ENCODE assay signal across 27 cellular contexts in genomic region chr20:57951549-57951948, GRCh38.
A peak's percentile ranks its signal among the peaks of the same experiment; 100 is the strongest.
DNase-seq lines count a peak whose midpoint lies in the region; ATAC-seq, FAIRE-seq and TF ChIP-seq lines count a peak whose summit lies in the region.
"Had no signal": no experiment of that assay in that cellular context is flagged by ENCODE, and none has a peak within 500 bp of the region (broad histone marks: within the 10 kb centered on the region; RNA-seq: fewer than 3 reads in every experiment).

No MANE protein-coding gene starts in this region.

- POLR2A ChIA-PET in naive thymus-derived CD4-positive, alpha-beta T cell (lab: Charles Lee), result interaction anchor here (0.6 kb wide), 1 partner anchor 49 kb away, joined by 3 read pairs; no protein-coding TSS in a partner anchor

- peak; percentile 49 for FAIRE-seq in HTR-8/SVneo (lab: Jason Lieb, UNC)
- FAIRE-seq: A204.1, GM12878, GM12892, GM18507 had no signal

- no peak for ATAC-seq in naive thymus-derived CD4-positive, alpha-beta T cell
- no peak for ATAC-seq in gastroesophageal sphincter
- ATAC-seq: GM12878 had no signal

- DNase-seq in HTR-8/SVneo (ENCODE audit: insufficient read length, low spot score), result no peak
- DNase-seq in chondrocyte (ENCODE audit: low spot score), result peak; percentile 49
- DNase-seq in MV-4-11 (lab: John Stamatoyannopoulos, UW), result no peak
- no peak for DNase-seq in naive thymus-derived CD4-positive, alpha-beta T cell
- DNase-seq: 8988T; ACHN; BE2C; C1 segment of cervical spinal cord; CD4-positive, alpha-beta memory T cell; CD4-positive, CD25-positive, alpha-beta regulatory T cell; CD8-positive, alpha-beta memory T cell; COR-L47; DMS 273 treated with DMSO at 0.1 percent for 48 hours; DMS153; DMS53; DMS79; DND-41; EL; GDM1 had no signal

- H3K27ac Mint-ChIP-seq in chondrocyte (ENCODE audit: unreplicated experiment) (no peak overlapping the region), nephron (peak overlapping the region in 2 of 3 experiments; percentile 25 to 49)
- H3K27ac Mint-ChIP-seq in naive thymus-derived CD4-positive, alpha-beta T cell, result no peak overlapping the region
- H3K27ac Mint-ChIP-seq: CD4-positive, alpha-beta memory T cell; CD4-positive, CD25-positive, alpha-beta regulatory T cell; CD8-positive, alpha-beta memory T cell had no signal

- no peak overlapping the region for H3K27ac ChIP-seq in naive thymus-derived CD4-positive, alpha-beta T cell (ENCODE audit: low read depth, low read length)
- no peak overlapping the region for H3K27ac ChIP-seq in gastroesophageal sphincter
- H3K27ac ChIP-seq: BLaER1 had no signal

- no peak for TF ChIP-seq CTCF in chondrocyte (IDR thresholded peaks at IDR 0.05)
- no peak for TF ChIP-seq CTCF in nephron (IDR thresholded peaks at IDR 0.05; ENCODE audit: unreplicated experiment in 3 of 3)
- TF ChIP-seq CTCF in gastroesophageal sphincter (IDR thresholded peaks at IDR 0.05), result no peak

- no peak overlapping the region for H3K4me3 ChIP-seq in naive thymus-derived CD4-positive, alpha-beta T cell (ENCODE audit: low read length)
- H3K4me3 ChIP-seq in gastroesophageal sphincter, result no peak overlapping the region
- H3K4me3 ChIP-seq: BLaER1, GM12878 had no signal

- H3K4me1 Mint-ChIP-seq in chondrocyte (ENCODE audit: low read depth) (peaks cover 61% of the 10 kb centered on the region), nephron (peaks cover 42% of the 10 kb centered on the region)
- H3K4me1 Mint-ChIP-seq in naive thymus-derived CD4-positive, alpha-beta T cell, result no peaks in the 10 kb centered on the region
- H3K4me1 Mint-ChIP-seq: CD14-positive monocyte; CD4-positive, CD25-positive, alpha-beta regulatory T cell; CD8-positive, alpha-beta memory T cell had no signal

- H3K4me3 Mint-ChIP-seq in chondrocyte (ENCODE audit: unreplicated experiment), result no peak overlapping the region
- no peak overlapping the region for H3K4me3 Mint-ChIP-seq in nephron
- H3K4me3 Mint-ChIP-seq in naive thymus-derived CD4-positive, alpha-beta T cell, result no peak overlapping the region
- H3K4me3 Mint-ChIP-seq: CD14-positive monocyte; CD4-positive, alpha-beta memory T cell; CD4-positive, CD25-positive, alpha-beta regulatory T cell; CD8-positive, alpha-beta memory T cell had no signal

- no peak for TF ChIP-seq EP300 in gastroesophageal sphincter (IDR thresholded peaks at IDR 0.05)

- intact Hi-C loops in naive thymus-derived CD4-positive, alpha-beta T cell (cut with micrococcal nuclease), result no loop called here

- H3K36me3 Mint-ChIP-seq in chondrocyte (ENCODE audit: low read depth) (peaks cover 3% of the 10 kb centered on the region), nephron (ENCODE audit: low read depth) (peaks cover 3% of the 10 kb centered on the region)
- H3K36me3 Mint-ChIP-seq in naive thymus-derived CD4-positive, alpha-beta T cell, result peaks cover 0 to 4% (median 0%) of the 10 kb centered on the region in 5 donors
- H3K36me3 Mint-ChIP-seq: CD14-positive monocyte; CD4-positive, alpha-beta memory T cell; CD4-positive, CD25-positive, alpha-beta regulatory T cell had no signal

- H3K27me3 ChIP-seq in naive thymus-derived CD4-positive, alpha-beta T cell (ENCODE audit: control insufficient read depth in 2 of 2, insufficient read depth in 2 of 2, low read length in 2 of 2), result no peaks in the 10 kb centered on the region
- no peaks in the 10 kb centered on the region for H3K27me3 ChIP-seq in gastroesophageal sphincter
- H3K27me3 ChIP-seq: BE2C, BLaER1 had no signal

- CTCF ChIA-PET in naive thymus-derived CD4-positive, alpha-beta T cell (lab: Charles Lee), result interaction anchor here (0.9 kb wide), 1 partner anchor 9 kb away, joined by 3 read pairs; no protein-coding TSS in a partner anchor

- H3K4me1 ChIP-seq in naive thymus-derived CD4-positive, alpha-beta T cell (ENCODE audit: control insufficient read depth in 2 of 2, insufficient read depth in 2 of 2, low read length in 2 of 2), result no peaks in the 10 kb centered on the region
- H3K4me1 ChIP-seq in gastroesophageal sphincter, result peaks cover 0 to 10% (median 7%) of the 10 kb centered on the region in 3 donors
- H3K4me1 ChIP-seq: BE2C had no signal

- no peaks in the 10 kb centered on the region for H3K9me3 ChIP-seq in naive thymus-derived CD4-positive, alpha-beta T cell (ENCODE audit: control insufficient read depth in 2 of 3, low read length in 3 of 3)
- H3K9me3 ChIP-seq in gastroesophageal sphincter, result no peaks in the 10 kb centered on the region
- H3K9me3 ChIP-seq: BLaER1 had no signal

- no peak for TF ChIP-seq POLR2A in gastroesophageal sphincter (IDR thresholded peaks at IDR 0.05)

- H3K9me3 Mint-ChIP-seq in chondrocyte (ENCODE audit: low read depth) (no peaks in the 10 kb centered on the region), nephron (peaks cover 3% of the 10 kb centered on the region)
- H3K9me3 Mint-ChIP-seq in naive thymus-derived CD4-positive, alpha-beta T cell, result peaks cover 0 to 10% (median 3%) of the 10 kb centered on the region in 11 donors

- 98 to 100% methylated on average over 3 of the region's 3 CpGs for WGBS in gastroesophageal sphincter (ENCODE audit: low coverage in 1 of 2), 2 donors

- H3K27me3 Mint-ChIP-seq in chondrocyte (ENCODE audit: low read depth), result no peaks in the 10 kb centered on the region
- H3K27me3 Mint-ChIP-seq in nephron (ENCODE audit: low read depth), result peaks cover 18% of the 10 kb centered on the region
- peaks cover 0 to 19% (median 8%) of the 10 kb centered on the region in 5 donors for H3K27me3 Mint-ChIP-seq in naive thymus-derived CD4-positive, alpha-beta T cell

- no peaks in the 10 kb centered on the region for H3K36me3 ChIP-seq in naive thymus-derived CD4-positive, alpha-beta T cell (ENCODE audit: control insufficient read depth in 2 of 3, insufficient read depth in 3 of 3, low read length in 3 of 3)
- H3K36me3 ChIP-seq in gastroesophageal sphincter, result no peaks in the 10 kb centered on the region
- H3K36me3 ChIP-seq: BE2C, BLaER1 had no signal

Comparison
In these comparisons a context has a peak if more than half of its experiments do, and no peak if none do; other contexts are left out.
1. H3K27ac Mint-ChIP-seq: peak in nephron (2 of 3); none in chondrocyte (single experiment) and naive thymus-derived CD4-positive, alpha-beta T cell (0 of 9).